Comparison of ENCODE assay signal across 15 cellular contexts in the genomic region with DNA sequence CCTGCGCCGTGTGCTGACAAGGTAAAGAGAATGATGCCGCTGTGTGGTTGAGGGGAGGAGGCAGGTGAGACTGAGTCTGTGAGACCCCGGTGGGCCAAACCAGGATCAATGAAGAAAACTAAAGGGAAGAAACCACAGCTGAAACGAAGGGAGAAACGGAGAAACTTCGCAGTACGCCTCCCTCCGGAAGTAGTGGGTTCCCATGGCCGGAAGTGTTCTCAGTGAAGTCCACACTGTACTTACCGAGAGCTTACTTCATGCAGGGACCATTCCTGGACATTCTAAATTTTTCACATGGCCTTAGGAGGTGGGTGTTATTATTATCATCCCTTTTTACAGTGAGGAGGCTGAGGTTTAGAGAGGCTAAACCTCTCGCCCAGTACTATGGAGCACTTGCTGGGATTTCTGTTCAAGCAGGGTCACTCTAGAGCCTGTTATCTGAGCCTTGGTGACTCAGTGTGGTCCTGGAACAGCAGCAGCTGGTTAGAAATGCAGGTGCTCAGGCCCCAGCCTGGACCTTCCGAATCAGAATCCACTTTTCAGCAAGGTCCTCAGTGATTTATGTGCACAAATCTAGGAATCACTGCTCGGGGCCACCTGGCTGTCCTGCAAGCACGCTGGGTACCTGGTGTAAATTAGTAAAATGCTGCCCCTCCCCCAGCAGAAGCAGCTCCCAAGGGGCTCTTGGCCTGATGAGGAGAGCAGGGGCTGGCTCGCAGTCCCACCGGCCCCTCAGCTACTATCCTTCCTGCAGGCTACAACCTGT. TPM values are rescaled to one million over a fixed set of nuclear protein-coding genes. Genes with fewer than 3 reads are reported as not detected.
DNase-seq lines count a peak whose midpoint lies in the region; ATAC-seq and TF ChIP-seq lines count a peak whose summit lies in the region.
"Had no signal": no experiment of that assay in that cellular context is flagged by ENCODE, and none has a peak within 500 bp of the region (broad histone marks: within the 10 kb centered on the region; RNA-seq: fewer than 3 reads in every experiment).

No MANE protein-coding gene starts in this region.

- peaks cover 54% of the 10 kb centered on the region for H3K4me1 Mint-ChIP-seq in stimulated activated naive CD8-positive, alpha-beta T cell treated with anti-CD3 and anti-CD28 coated beads, Interleukin-15, Interleukin-2, amounts not matched to agents 100 ng/mL and 50 ng/mL, for 24 hours (ENCODE audit: low read depth)
- peaks cover 42% of the 10 kb centered on the region for H3K4me1 Mint-ChIP-seq in activated T-helper 17 cell treated with anti-CD3 and anti-CD28 coated beads, Interleukin-2, amount 50 U/mL, for 72 hours

- no peaks in the 10 kb centered on the region for H3K36me3 ChIP-seq in gastrocnemius medialis

- TF ChIP-seq POLR2A in gastrocnemius medialis (IDR thresholded peaks at IDR 0.05), result no peak

- no peaks in the 10 kb centered on the region for H3K4me1 ChIP-seq in gastrocnemius medialis
- H3K4me1 ChIP-seq: parathyroid adenoma had no signal

- H3K4me3 Mint-ChIP-seq in stimulated activated naive CD8-positive, alpha-beta T cell treated with anti-CD3 and anti-CD28 coated beads, Interleukin-15, Interleukin-2, amounts not matched to agents 100 ng/mL and 50 ng/mL, for 24 hours, result peak overlapping the region; percentile 66
- H3K4me3 Mint-ChIP-seq in activated T-helper 17 cell treated with anti-CD3 and anti-CD28 coated beads, Interleukin-2, amount 50 U/mL, for 72 hours, result peak overlapping the region; percentile 82

- peak overlapping the region; percentile 31 for H3K27ac ChIP-seq in layer of hippocampus (ENCODE audit: low read depth, low read length)
- H3K27ac ChIP-seq in gastrocnemius medialis, result no peak overlapping the region
- H3K27ac ChIP-seq: parathyroid adenoma had no signal

- no peaks in the 10 kb centered on the region for H3K27me3 Mint-ChIP-seq in stimulated activated naive CD8-positive, alpha-beta T cell treated with anti-CD3 and anti-CD28 coated beads, Interleukin-15, Interleukin-2, amounts not matched to agents 100 ng/mL and 50 ng/mL, for 24 hours
- no peaks in the 10 kb centered on the region for H3K27me3 Mint-ChIP-seq in activated T-helper 17 cell treated with anti-CD3 and anti-CD28 coated beads, Interleukin-2, amount 50 U/mL, for 72 hours

- no peak for ATAC-seq in stimulated activated naive CD8-positive, alpha-beta T cell treated with anti-CD3 and anti-CD28 coated beads, Interleukin-15, Interleukin-2, amounts not matched to agents 100 U/mL and 50 U/mL, for 24 hours
- peak; percentile 10 for ATAC-seq in activated T-helper 17 cell treated with anti-CD3 and anti-CD28 coated beads, Interleukin-2, amount 50 U/mL, for 72 hours (replicated peaks)
- ATAC-seq in gastrocnemius medialis, result no peak

- H3K4me3 ChIP-seq in gastrocnemius medialis, result no peak overlapping the region

- in situ Hi-C loops in gastrocnemius medialis (cut with MboI; ENCODE audit: low sequenced_read_pairs in 4 of 4), result no loop called here

- H3K9me3 Mint-ChIP-seq in stimulated activated naive CD8-positive, alpha-beta T cell treated with anti-CD3 and anti-CD28 coated beads, Interleukin-15, Interleukin-2, amounts not matched to agents 100 ng/mL and 50 ng/mL, for 24 hours, result peaks cover 4% of the 10 kb centered on the region
- H3K9me3 Mint-ChIP-seq in activated T-helper 17 cell treated with anti-CD3 and anti-CD28 coated beads, Interleukin-2, amount 50 U/mL, for 72 hours, result peaks cover 6% of the 10 kb centered on the region

- TF ChIP-seq CTCF in gastrocnemius medialis (IDR thresholded peaks at IDR 0.05 in 4 of 5, conservative IDR thresholded peaks at IDR 0.05 in 1 of 5), result no peak

- intact Hi-C loops in head of caudate nucleus (cut with DNase I) (loop anchor here (10.0 kb wide), 1 partner anchor 175 kb away; no protein-coding TSS in a partner anchor), gastrocnemius medialis (cut with DNase I; ENCODE audit: low total_unique reads) (no loop called here)

- no peak for DNase-seq in stimulated activated naive CD8-positive, alpha-beta T cell treated with anti-CD3 and anti-CD28 coated beads, Interleukin-15, Interleukin-2, amounts not matched to agents 100 U/mL and 50 U/mL, for 24 hours
- no peak for DNase-seq in head of caudate nucleus
- DNase-seq in NCI-H748 treated with DMSO at 0.1 percent for 48 hours (lab: John Stamatoyannopoulos, UW), result no peak
- DNase-seq in DMS 273 (lab: John Stamatoyannopoulos, UW; ENCODE audit: unreplicated experiment), result no peak
- DNase-seq in gastrocnemius medialis, result no peak
- DNase-seq: DMS79, Kasumi-1, NCI-H1694 treated with DMSO at 0.1 percent for 48 hours, NCI-H526 had no signal

- H3K9me3 ChIP-seq in gastrocnemius medialis, result no peaks in the 10 kb centered on the region

- H3K27me3 ChIP-seq in layer of hippocampus (ENCODE audit: control insufficient read depth, insufficient read depth, low read length), result no peaks in the 10 kb centered on the region
- H3K27me3 ChIP-seq in gastrocnemius medialis, result no peaks in the 10 kb centered on the region

- H3K36me3 Mint-ChIP-seq in stimulated activated naive CD8-positive, alpha-beta T cell treated with anti-CD3 and anti-CD28 coated beads, Interleukin-15, Interleukin-2, amounts not matched to agents 100 ng/mL and 50 ng/mL, for 24 hours (ENCODE audit: low read depth), result peaks cover 80% of the 10 kb centered on the region
- no peaks in the 10 kb centered on the region for H3K36me3 Mint-ChIP-seq in activated T-helper 17 cell treated with anti-CD3 and anti-CD28 coated beads, Interleukin-2, amount 50 U/mL, for 72 hours (ENCODE audit: low read depth)

- H3K27ac Mint-ChIP-seq in stimulated activated naive CD8-positive, alpha-beta T cell treated with anti-CD3 and anti-CD28 coated beads, Interleukin-15, Interleukin-2, amounts not matched to agents 100 ng/mL and 50 ng/mL, for 24 hours, result peak overlapping the region; percentile 78
- peak overlapping the region; percentile 94 for H3K27ac Mint-ChIP-seq in activated T-helper 17 cell treated with anti-CD3 and anti-CD28 coated beads, Interleukin-2, amount 50 U/mL, for 72 hours

RNA-seq across cellular contexts. Expression of a gene that starts 18.0 kb away (rescaled TPM):
- total RNA-seq in activated T-helper 17 cell treated with anti-CD3 and anti-CD28 coated beads, Interleukin-2, amount 50 U/mL, for 72 hours, result 100 to 1,000 TPM; 231 to 476 TPM
- total RNA-seq in gastrocnemius medialis, result under 1 TPM in 2 of 4 donors, not detected in 2; 0.46 to 0.53 TPM
- total RNA-seq: endothelial cell of umbilical vein, frontal cortex had no signal

RNA-seq across cellular contexts. Expression of a gene that starts 40.9 kb away (rescaled TPM):
- 10 to 100 TPM in 1 of 2 donors, 1 to 10 TPM in 1; 9.7 to 14.5 TPM for total RNA-seq in activated T-helper 17 cell treated with anti-CD3 and anti-CD28 coated beads, Interleukin-2, amount 50 U/mL, for 72 hours
- total RNA-seq in gastrocnemius medialis, result 10 to 100 TPM; 17.7 to 27.1 (median 23.5) TPM

Comparison
In these comparisons a context has a peak if more than half of its experiments do, and no peak if none do; other contexts are left out.
1. RNA of a gene that starts 18.0 kb away (total RNA-seq): 231 to 476 TPM in activated T-helper 17 cell treated with anti-CD3 and anti-CD28 coated beads, Interleukin-2, amount 50 U/mL, for 72 hours; 0.46 to 0.53 TPM in gastrocnemius medialis; every median in the first group is over 100 times any median in the second.